8 cellular contexts compared by ENCODE assay signal in the genomic region with DNA sequence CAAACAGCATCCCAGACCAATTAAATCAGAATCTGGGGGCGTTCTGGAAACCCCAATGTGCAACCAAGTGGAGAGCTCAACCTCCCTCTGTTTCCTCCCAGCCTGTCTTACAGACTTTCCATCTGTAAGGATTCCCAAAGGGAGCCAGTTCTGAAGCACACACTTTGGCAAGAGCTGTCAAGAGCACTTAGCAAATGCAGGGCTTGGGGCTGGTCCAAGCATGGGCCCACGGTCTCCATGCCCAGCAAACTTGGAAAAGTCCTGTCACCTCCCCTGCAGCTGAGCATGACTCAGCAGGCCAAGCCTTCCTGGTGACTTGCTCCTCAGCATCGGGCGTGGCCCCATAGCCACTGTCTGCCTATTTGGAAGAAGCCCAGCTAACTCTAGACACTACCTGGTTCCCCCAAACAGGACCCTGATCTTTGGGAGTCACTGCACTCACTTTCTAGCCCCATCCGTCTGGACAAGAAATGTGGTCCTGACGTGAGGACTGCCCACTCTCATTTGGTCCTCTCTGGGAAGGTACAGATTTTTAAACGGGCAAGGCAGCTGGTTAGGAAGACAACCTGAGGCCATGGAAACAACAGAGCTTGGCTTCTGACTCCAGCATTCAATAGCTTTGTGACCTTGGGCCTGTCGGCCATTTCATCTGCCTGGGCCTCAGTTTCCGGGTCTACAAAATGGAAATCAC. TPM values are rescaled to one million over a fixed set of nuclear protein-coding genes. Genes with fewer than 3 reads are reported as not detected.
DNase-seq lines count a peak whose midpoint lies in the region; ATAC-seq and TF ChIP-seq lines count a peak whose summit lies in the region.

No MANE protein-coding gene starts in this region.

- H3K4me1 ChIP-seq in effector memory CD4-positive, alpha-beta T cell (ENCODE audit: control insufficient read depth, insufficient read depth, low read length, poor library complexity, severe bottlenecking): peaks cover 79% of the 10 kb centered on the region
- peaks cover 78% of the 10 kb centered on the region for H3K4me1 ChIP-seq in upper lobe of right lung

- H3K9me3 ChIP-seq in effector memory CD4-positive, alpha-beta T cell (ENCODE audit: control insufficient read depth, low read length): no peaks in the 10 kb centered on the region
- H3K9me3 ChIP-seq in upper lobe of right lung: no peaks in the 10 kb centered on the region

- no peaks in the 10 kb centered on the region for H3K27me3 ChIP-seq in effector memory CD4-positive, alpha-beta T cell (replicated peaks; ENCODE audit: control insufficient read depth, insufficient read depth, low read length, poor library complexity, severe bottlenecking)
- H3K27me3 ChIP-seq in upper lobe of right lung: no peaks in the 10 kb centered on the region

- TF ChIP-seq CTCF in upper lobe of right lung (IDR thresholded peaks at IDR 0.05): no peak

- H3K4me3 ChIP-seq in effector memory CD4-positive, alpha-beta T cell (ENCODE audit: insufficient read depth, low read depth, low read length, poor library complexity, severe bottlenecking): no peak overlapping the region
- H3K4me3 ChIP-seq in upper lobe of right lung: no peak overlapping the region

- peak; percentile 33 to 39 for DNase-seq in activated CD4-positive, alpha-beta T cell treated with anti-CD3 and anti-CD28 coated beads for 4 hours
- DNase-seq in activated CD4-positive, alpha-beta T cell treated with anti-CD3 and anti-CD28 coated beads, Interleukin-2, amount 50 U/mL, for 1 hour: no peak
- peak; percentile 44 to 61 for DNase-seq in SW 1271 (lab: John Stamatoyannopoulos, UW)
- no peak for DNase-seq in effector memory CD4-positive, alpha-beta T cell
- peak; percentile 71 for DNase-seq in middle frontal gyrus (ENCODE audit: extremely low spot score, low spot score)
- DNase-seq in upper lobe of right lung: peak; percentile 88
- no peak for DNase-seq in NAMALWA (ENCODE audit: low spot score)
- no peak for DNase-seq in cerebellum (ENCODE audit: low spot score)

- intact Hi-C loops in upper lobe of right lung (cut with DNase I): no loop called here

- peak overlapping the region; percentile 47 for H3K27ac ChIP-seq in effector memory CD4-positive, alpha-beta T cell (ENCODE audit: insufficient read depth, low read length, poor library complexity, severe bottlenecking)
- peak overlapping the region; percentile 51 for H3K27ac ChIP-seq in upper lobe of right lung

- peaks cover 27% of the 10 kb centered on the region for H3K36me3 ChIP-seq in effector memory CD4-positive, alpha-beta T cell (ENCODE audit: control insufficient read depth, insufficient read depth, low read length)
- H3K36me3 ChIP-seq in upper lobe of right lung: no peaks in the 10 kb centered on the region

- peak; percentile 67 for ATAC-seq in upper lobe of right lung

RNA-seq across cellular contexts. Expression of a gene that starts 16.9 kb away (rescaled TPM):
- 12.9 TPM for total RNA-seq in upper lobe of right lung
- 50.2 TPM for total RNA-seq in cerebellum

Comparison
In these comparisons a context has a peak if more than half of its experiments do, and no peak if none do; other contexts are left out.
1. DNase-seq: peak in activated CD4-positive, alpha-beta T cell treated with anti-CD3 and anti-CD28 coated beads for 4 hours (2 of 2), SW 1271 (2 of 2), middle frontal gyrus (single experiment) and upper lobe of right lung (single experiment); none in activated CD4-positive, alpha-beta T cell treated with anti-CD3 and anti-CD28 coated beads, Interleukin-2, amount 50 U/mL, for 1 hour (single experiment), effector memory CD4-positive, alpha-beta T cell (0 of 3), NAMALWA (single experiment) and cerebellum (single experiment).